In genomic region chr12:22979854-22980253, GRCh38 we compare ENCODE assay signal across 23 cellular contexts.
"Had no signal": no experiment of that assay in that cellular context is flagged by ENCODE, and none has a peak within 500 bp of the region (broad histone marks: within the 10 kb centered on the region; RNA-seq: fewer than 3 reads in every experiment).

No MANE protein-coding gene starts in this region.

- H3K27ac Mint-ChIP-seq: activated CD4-positive, alpha-beta T cell treated with anti-CD3 and anti-CD28 coated beads for 36 hours; activated naive CD4-positive, alpha-beta T cell treated with anti-CD3 and anti-CD28 coated beads, Interleukin-2, amount 50 U/mL, for 72 hours; activated T-helper 1 cell treated with anti-CD3 and anti-CD28 coated beads, Interleukin-12 subunit alpha, Interleukin-12 subunit beta, Interleukin-2, Interleukin-4 antibody, amounts not matched to agents 30 ng/mL and 10 ng/mL and 1 ng/mL, durations not matched to agents 14 hours and 24 hours and 36 hours; dendritic cell treated with granulocyte-macrophage colony-stimulating factor and Interleukin-4, amounts not matched to agents 40 ng/mL and 50 ng/mL, for 4 days; natural killer cell had no signal

- H3K4me3 Mint-ChIP-seq: activated CD4-positive, alpha-beta T cell treated with anti-CD3 and anti-CD28 coated beads for 36 hours; activated T-helper 1 cell treated with anti-CD3 and anti-CD28 coated beads, Interleukin-12 subunit alpha, Interleukin-12 subunit beta, Interleukin-2, Interleukin-4 antibody, amounts not matched to agents 30 ng/mL and 10 ng/mL and 1 ng/mL, durations not matched to agents 14 hours and 24 hours and 36 hours; dendritic cell treated with granulocyte-macrophage colony-stimulating factor and Interleukin-4, amounts not matched to agents 40 ng/mL and 50 ng/mL, for 4 days; natural killer cell had no signal

- H3K9me3 ChIP-seq: adrenal gland, gastroesophageal sphincter, heart right ventricle, right atrium auricular region, tibial nerve had no signal

- H3K4me1 Mint-ChIP-seq: activated CD4-positive, alpha-beta T cell treated with anti-CD3 and anti-CD28 coated beads for 36 hours; natural killer cell had no signal

- DNase-seq: activated CD4-positive, alpha-beta T cell treated with anti-CD3 and anti-CD28 coated beads for 36 hours; activated CD4-positive, alpha-beta T cell treated with anti-CD3 and anti-CD28 coated beads, Interleukin-2, amount 50 U/mL, for 48 hours; activated gamma-delta T cell treated with Interleukin-2 at 50 U/mL for 16 hours; adrenal gland; effector memory CD4-positive, alpha-beta T cell; erythroblast; heart right ventricle; kidney glomerular epithelial cell; left ventricle myocardium superior; natural killer cell; stimulated activated CD4-positive, alpha-beta T cell treated with anti-CD3 and anti-CD28 coated beads, Interleukin-12 subunit alpha, Interleukin-12 subunit beta, amount 100 ng/mL, for 4 hours; stimulated activated CD4-positive, alpha-beta T cell treated with anti-CD3 and anti-CD28 coated beads, Interleukin-1b, Interleukin-23, amount 100 ng/mL, for 48 hours; stimulated activated CD8-positive, alpha-beta memory T cell treated with anti-CD3 and anti-CD28 coated beads, Interleukin-4, amount 100 ng/mL, for 48 hours; stimulated activated naive CD4-positive, alpha-beta T cell treated with Interleukin-2 at 50 U/mL for 16 hours; SW 1271; T-helper 2 cell had no signal

- H3K27me3 Mint-ChIP-seq: activated CD4-positive, alpha-beta T cell treated with anti-CD3 and anti-CD28 coated beads for 36 hours; dendritic cell treated with granulocyte-macrophage colony-stimulating factor and Interleukin-4, amounts not matched to agents 40 ng/mL and 50 ng/mL, for 4 days had no signal

- H3K4me3 ChIP-seq: adrenal gland, cardiac muscle cell, gastroesophageal sphincter, heart right ventricle, right atrium auricular region, tibial nerve had no signal

- H3K9me3 Mint-ChIP-seq: activated naive CD4-positive, alpha-beta T cell treated with anti-CD3 and anti-CD28 coated beads, Interleukin-2, amount 50 U/mL, for 72 hours; activated T-helper 1 cell treated with anti-CD3 and anti-CD28 coated beads, Interleukin-12 subunit alpha, Interleukin-12 subunit beta, Interleukin-2, Interleukin-4 antibody, amounts not matched to agents 30 ng/mL and 10 ng/mL and 1 ng/mL, durations not matched to agents 14 hours and 24 hours and 36 hours; dendritic cell treated with granulocyte-macrophage colony-stimulating factor and Interleukin-4, amounts not matched to agents 40 ng/mL and 50 ng/mL, for 4 days; natural killer cell had no signal

- H3K4me1 ChIP-seq: adrenal gland, right atrium auricular region, tibial nerve had no signal

- H3K27ac ChIP-seq: adrenal gland, cardiac muscle cell, gastroesophageal sphincter, heart right ventricle, right atrium auricular region, tibial nerve had no signal

- H3K36me3 Mint-ChIP-seq: activated naive CD4-positive, alpha-beta T cell treated with anti-CD3 and anti-CD28 coated beads, Interleukin-2, amount 50 U/mL, for 72 hours; natural killer cell had no signal

- H3K27me3 ChIP-seq: adrenal gland, cardiac muscle cell, gastroesophageal sphincter, heart right ventricle, right atrium auricular region, tibial nerve had no signal

- H3K36me3 ChIP-seq: adrenal gland, cardiac muscle cell, gastroesophageal sphincter, heart right ventricle, right atrium auricular region, tibial nerve had no signal
